Comparison of ENCODE assay signal across 8 cellular contexts in the genomic region with DNA sequence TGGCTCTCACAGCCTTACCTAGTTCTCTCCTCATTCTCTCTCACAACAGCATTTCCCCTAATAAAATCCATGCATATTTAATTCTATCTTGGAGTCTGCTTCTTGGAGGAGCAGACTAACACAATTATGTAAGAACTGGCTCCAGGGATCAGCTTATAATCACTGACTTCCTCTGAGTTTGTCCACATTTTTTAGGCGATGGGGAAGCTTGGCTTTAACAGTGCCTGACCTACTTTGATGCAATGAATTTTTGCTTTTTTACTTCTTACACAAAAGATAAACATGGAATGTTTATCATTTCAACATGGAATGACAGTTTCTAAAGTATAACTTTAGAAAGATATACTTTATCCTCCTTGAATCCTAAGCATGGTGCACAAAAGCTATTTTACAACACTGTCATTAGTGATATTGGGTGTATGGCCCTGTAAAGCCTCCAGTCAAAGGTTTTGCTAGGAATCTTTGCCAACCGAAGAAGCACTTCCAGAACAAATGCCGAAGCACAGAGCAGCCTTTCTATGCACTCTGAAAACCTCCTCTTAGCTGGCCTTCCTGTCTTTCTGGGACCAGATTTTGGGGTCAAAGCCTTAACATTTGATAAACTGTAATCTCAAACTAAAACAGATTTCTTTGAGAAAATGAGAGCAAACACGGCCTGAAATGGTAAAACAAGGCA. TPM values are rescaled to one million over a fixed set of nuclear protein-coding genes. Genes with fewer than 3 reads are reported as not detected.
DNase-seq lines count a peak whose midpoint lies in the region; ATAC-seq and TF ChIP-seq lines count a peak whose summit lies in the region.

No MANE protein-coding gene starts in this region.

- H3K36me3 ChIP-seq in ectodermal cell (ENCODE audit: control insufficient read depth, insufficient read depth, low read length): no peaks in the 10 kb centered on the region
- H3K36me3 ChIP-seq in vagina: no peaks in the 10 kb centered on the region

- intact Hi-C loops in activated naive CD4-positive, alpha-beta T cell treated with anti-CD3 and anti-CD28 coated beads for 36 hours (cut with micrococcal nuclease): loop anchor here (1.0 to 2.0 kb wide), 11 partner anchors 23 to 842 kb away; a partner anchor contains a TSS
- intact Hi-C loops in vagina (cut with DNase I): loop anchor here (10.0 kb wide), 1 partner anchor 654 kb away; no protein-coding TSS in a partner anchor

- no peak for TF ChIP-seq POLR2A in vagina (IDR thresholded peaks at IDR 0.05)

- no peaks in the 10 kb centered on the region for H3K27me3 Mint-ChIP-seq in activated naive CD4-positive, alpha-beta T cell treated with anti-CD3 and anti-CD28 coated beads for 36 hours (ENCODE audit: low read depth)

- peaks cover 26% of the 10 kb centered on the region for H3K4me1 Mint-ChIP-seq in activated naive CD4-positive, alpha-beta T cell treated with anti-CD3 and anti-CD28 coated beads for 36 hours (ENCODE audit: low read depth)

- H3K27ac Mint-ChIP-seq in activated naive CD4-positive, alpha-beta T cell treated with anti-CD3 and anti-CD28 coated beads for 36 hours: peak overlapping the region; percentile 81

- ATAC-seq in GM19395 (IDR thresholded peaks at IDR 0.05; ENCODE audit: unreplicated experiment) (no peak), GM21619 (IDR thresholded peaks at IDR 0.05; ENCODE audit: unreplicated experiment) (no peak), HG02642 (IDR thresholded peaks at IDR 0.05; ENCODE audit: poor library complexity, unreplicated experiment) (no peak)

- no peak for DNase-seq in activated naive CD4-positive, alpha-beta T cell treated with anti-CD3 and anti-CD28 coated beads for 36 hours
- DNase-seq in activated naive CD4-positive, alpha-beta T cell treated with Interleukin-2 at 50 U/mL for 16 hours: no peak
- DNase-seq in midbrain (lab: John Stamatoyannopoulos, UW): peak; percentile 57
- no peak for DNase-seq in vagina (ENCODE audit: extremely low spot score in 2 of 2)

- CTCF ChIA-PET in activated naive CD4-positive, alpha-beta T cell treated with anti-CD3 and anti-CD28 coated beads for 36 hours (lab: Charles Lee): interaction anchor here (0.6 to 4.0 kb wide), 15 partner anchors 7 to 754 kb away, joined by 3 to 27 read pairs (median 4); a partner anchor contains a TSS

- H3K27ac ChIP-seq in ectodermal cell (ENCODE audit: insufficient read depth, low read depth, low read length, poor library complexity, severe bottlenecking) (no peak overlapping the region), vagina (peak overlapping the region; percentile 85)

- H3K4me3 ChIP-seq in ectodermal cell (ENCODE audit: insufficient read depth, low read depth, low read length): peak overlapping the region; percentile 60
- H3K4me3 ChIP-seq in vagina: peak overlapping the region; percentile 28 to 56

- H3K27me3 ChIP-seq in ectodermal cell (ENCODE audit: control insufficient read depth, insufficient read depth, low read length, poor library complexity, severe bottlenecking) (no peaks in the 10 kb centered on the region), vagina (no peaks in the 10 kb centered on the region)

- H3K9me3 Mint-ChIP-seq in activated naive CD4-positive, alpha-beta T cell treated with anti-CD3 and anti-CD28 coated beads for 36 hours: no peaks in the 10 kb centered on the region

- peak overlapping the region; percentile 79 for H3K4me3 Mint-ChIP-seq in activated naive CD4-positive, alpha-beta T cell treated with anti-CD3 and anti-CD28 coated beads for 36 hours

- no peaks in the 10 kb centered on the region for H3K9me3 ChIP-seq in ectodermal cell (ENCODE audit: control insufficient read depth, low read length)
- no peaks in the 10 kb centered on the region for H3K9me3 ChIP-seq in vagina

- TF ChIP-seq CTCF in vagina (IDR thresholded peaks at IDR 0.05): no peak

- WGBS in ectodermal cell, 2 experiments: 73% methylated on average over 4 of the region's 4 CpGs

- H3K36me3 Mint-ChIP-seq in activated naive CD4-positive, alpha-beta T cell treated with anti-CD3 and anti-CD28 coated beads for 36 hours (ENCODE audit: low read depth): no peaks in the 10 kb centered on the region

- H3K4me1 ChIP-seq in ectodermal cell (ENCODE audit: control insufficient read depth, insufficient read depth, low read length) (no peaks in the 10 kb centered on the region), vagina (peaks cover 21% of the 10 kb centered on the region)

RNA-seq across cellular contexts. Expression of a gene that starts 0.8 kb away (rescaled TPM):
- total RNA-seq in activated naive CD4-positive, alpha-beta T cell treated with anti-CD3 and anti-CD28 coated beads for 36 hours: 10 to 100 TPM; 16.2 to 20.4 TPM
- polyA plus RNA-seq in ectodermal cell (2013, experiment 1 of 4): 54.7 TPM
- 54.5 TPM for polyA plus RNA-seq in ectodermal cell (2013, experiment 2 of 4)
- polyA plus RNA-seq in ectodermal cell (2013, experiment 3 of 4): 54.0 TPM
- 60.9 TPM for polyA plus RNA-seq in ectodermal cell (2013, experiment 4 of 4)
- 42.0 TPM for total RNA-seq in vagina

RNA-seq across cellular contexts. Expression of a gene that starts 22.3 kb away (rescaled TPM):
- total RNA-seq in activated naive CD4-positive, alpha-beta T cell treated with anti-CD3 and anti-CD28 coated beads for 36 hours: 10 to 100 TPM; 26.7 to 28.6 TPM
- polyA plus RNA-seq in ectodermal cell (2013, experiment 1 of 4): 11.9 TPM
- 12.5 TPM for polyA plus RNA-seq in ectodermal cell (2013, experiment 2 of 4)
- polyA plus RNA-seq in ectodermal cell (2013, experiment 3 of 4): 10.0 TPM
- 11.8 TPM for polyA plus RNA-seq in ectodermal cell (2013, experiment 4 of 4)
- 23.3 TPM for total RNA-seq in vagina
